1 cellular context compared by ENCODE assay signal in the genomic region with DNA sequence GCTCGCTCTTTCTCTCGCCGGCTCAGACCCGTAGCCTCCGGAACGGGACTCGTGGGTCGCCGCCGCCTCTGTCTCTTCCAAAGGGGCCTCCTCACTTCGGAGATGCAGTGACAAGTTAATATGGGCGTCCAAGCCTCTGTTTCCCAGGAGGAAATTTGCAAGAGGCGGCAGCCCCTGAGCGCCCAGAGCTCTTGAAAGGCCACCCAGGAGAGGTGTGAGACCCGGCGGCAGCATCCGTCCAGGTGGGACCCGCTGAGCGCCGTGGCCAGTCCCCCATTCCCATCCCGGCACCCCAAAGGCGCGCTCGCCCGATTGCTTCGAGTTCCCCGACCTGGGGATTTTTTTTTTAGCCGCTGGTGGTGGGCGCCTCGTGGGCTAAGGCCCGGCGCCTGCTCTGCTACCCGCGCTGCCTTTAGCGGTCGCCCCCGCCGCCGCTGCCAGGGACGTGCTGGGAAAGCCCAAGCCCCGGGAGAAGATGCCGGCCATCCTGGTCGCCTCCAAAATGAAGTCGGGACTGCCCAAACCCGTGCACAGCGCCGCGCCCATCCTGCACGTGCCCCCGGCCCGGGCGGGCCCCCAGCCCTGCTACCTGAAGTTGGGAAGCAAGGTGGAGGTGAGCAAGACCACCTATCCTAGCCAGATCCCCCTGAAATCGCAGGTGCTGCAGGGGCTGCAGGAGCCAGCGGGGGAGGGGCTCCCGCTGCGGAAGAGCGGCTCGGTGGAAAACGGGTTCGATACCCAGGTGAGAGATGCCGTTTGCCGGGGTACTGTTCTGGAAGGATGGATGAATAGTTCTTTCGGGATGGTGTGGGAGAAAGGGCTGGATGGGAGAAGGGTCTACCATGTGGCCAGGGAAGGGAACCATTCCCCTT.
TF ChIP-seq lines count a peak whose summit lies in the region.

No MANE protein-coding gene starts in this region.

TF ChIP-seq in GM23338, 12 proteins besides CTCF, POLR2A, EP300 and RAD21 (continued from another document):
- TF ChIP-seq, protein P1, sequence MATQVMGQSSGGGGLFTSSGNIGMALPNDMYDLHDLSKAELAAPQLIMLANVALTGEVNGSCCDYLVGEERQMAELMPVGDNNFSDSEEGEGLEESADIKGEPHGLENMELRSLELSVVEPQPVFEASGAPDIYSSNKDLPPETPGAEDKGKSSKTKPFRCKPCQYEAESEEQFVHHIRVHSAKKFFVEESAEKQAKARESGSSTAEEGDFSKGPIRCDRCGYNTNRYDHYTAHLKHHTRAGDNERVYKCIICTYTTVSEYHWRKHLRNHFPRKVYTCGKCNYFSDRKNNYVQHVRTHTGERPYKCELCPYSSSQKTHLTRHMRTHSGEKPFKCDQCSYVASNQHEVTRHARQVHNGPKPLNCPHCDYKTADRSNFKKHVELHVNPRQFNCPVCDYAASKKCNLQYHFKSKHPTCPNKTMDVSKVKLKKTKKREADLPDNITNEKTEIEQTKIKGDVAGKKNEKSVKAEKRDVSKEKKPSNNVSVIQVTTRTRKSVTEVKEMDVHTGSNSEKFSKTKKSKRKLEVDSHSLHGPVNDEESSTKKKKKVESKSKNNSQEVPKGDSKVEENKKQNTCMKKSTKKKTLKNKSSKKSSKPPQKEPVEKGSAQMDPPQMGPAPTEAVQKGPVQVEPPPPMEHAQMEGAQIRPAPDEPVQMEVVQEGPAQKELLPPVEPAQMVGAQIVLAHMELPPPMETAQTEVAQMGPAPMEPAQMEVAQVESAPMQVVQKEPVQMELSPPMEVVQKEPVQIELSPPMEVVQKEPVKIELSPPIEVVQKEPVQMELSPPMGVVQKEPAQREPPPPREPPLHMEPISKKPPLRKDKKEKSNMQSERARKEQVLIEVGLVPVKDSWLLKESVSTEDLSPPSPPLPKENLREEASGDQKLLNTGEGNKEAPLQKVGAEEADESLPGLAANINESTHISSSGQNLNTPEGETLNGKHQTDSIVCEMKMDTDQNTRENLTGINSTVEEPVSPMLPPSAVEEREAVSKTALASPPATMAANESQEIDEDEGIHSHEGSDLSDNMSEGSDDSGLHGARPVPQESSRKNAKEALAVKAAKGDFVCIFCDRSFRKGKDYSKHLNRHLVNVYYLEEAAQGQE (IDR thresholded peaks at IDR 0.05; ENCODE audit: unreplicated experiment), result no peak
- TF ChIP-seq EZH2phosphoT487 (IDR thresholded peaks at IDR 0.05; ENCODE audit: unreplicated experiment) (peak; percentile 52), STAT1 (IDR thresholded peaks at IDR 0.05; ENCODE audit: unreplicated experiment) (no peak), JUNB (IDR thresholded peaks at IDR 0.05; ENCODE audit: unreplicated experiment) (no peak), POLR2AphosphoS5 (IDR thresholded peaks at IDR 0.05; ENCODE audit: low read depth) (no peak), EZH2 (IDR thresholded peaks at IDR 0.05; ENCODE audit: low read depth, unreplicated experiment) (peak; percentile 77), ZNF331 (CRISPR knock-in tag; IDR thresholded peaks at IDR 0.05; ENCODE audit: low read depth) (no peak)
- TF ChIP-seq, protein P2, sequence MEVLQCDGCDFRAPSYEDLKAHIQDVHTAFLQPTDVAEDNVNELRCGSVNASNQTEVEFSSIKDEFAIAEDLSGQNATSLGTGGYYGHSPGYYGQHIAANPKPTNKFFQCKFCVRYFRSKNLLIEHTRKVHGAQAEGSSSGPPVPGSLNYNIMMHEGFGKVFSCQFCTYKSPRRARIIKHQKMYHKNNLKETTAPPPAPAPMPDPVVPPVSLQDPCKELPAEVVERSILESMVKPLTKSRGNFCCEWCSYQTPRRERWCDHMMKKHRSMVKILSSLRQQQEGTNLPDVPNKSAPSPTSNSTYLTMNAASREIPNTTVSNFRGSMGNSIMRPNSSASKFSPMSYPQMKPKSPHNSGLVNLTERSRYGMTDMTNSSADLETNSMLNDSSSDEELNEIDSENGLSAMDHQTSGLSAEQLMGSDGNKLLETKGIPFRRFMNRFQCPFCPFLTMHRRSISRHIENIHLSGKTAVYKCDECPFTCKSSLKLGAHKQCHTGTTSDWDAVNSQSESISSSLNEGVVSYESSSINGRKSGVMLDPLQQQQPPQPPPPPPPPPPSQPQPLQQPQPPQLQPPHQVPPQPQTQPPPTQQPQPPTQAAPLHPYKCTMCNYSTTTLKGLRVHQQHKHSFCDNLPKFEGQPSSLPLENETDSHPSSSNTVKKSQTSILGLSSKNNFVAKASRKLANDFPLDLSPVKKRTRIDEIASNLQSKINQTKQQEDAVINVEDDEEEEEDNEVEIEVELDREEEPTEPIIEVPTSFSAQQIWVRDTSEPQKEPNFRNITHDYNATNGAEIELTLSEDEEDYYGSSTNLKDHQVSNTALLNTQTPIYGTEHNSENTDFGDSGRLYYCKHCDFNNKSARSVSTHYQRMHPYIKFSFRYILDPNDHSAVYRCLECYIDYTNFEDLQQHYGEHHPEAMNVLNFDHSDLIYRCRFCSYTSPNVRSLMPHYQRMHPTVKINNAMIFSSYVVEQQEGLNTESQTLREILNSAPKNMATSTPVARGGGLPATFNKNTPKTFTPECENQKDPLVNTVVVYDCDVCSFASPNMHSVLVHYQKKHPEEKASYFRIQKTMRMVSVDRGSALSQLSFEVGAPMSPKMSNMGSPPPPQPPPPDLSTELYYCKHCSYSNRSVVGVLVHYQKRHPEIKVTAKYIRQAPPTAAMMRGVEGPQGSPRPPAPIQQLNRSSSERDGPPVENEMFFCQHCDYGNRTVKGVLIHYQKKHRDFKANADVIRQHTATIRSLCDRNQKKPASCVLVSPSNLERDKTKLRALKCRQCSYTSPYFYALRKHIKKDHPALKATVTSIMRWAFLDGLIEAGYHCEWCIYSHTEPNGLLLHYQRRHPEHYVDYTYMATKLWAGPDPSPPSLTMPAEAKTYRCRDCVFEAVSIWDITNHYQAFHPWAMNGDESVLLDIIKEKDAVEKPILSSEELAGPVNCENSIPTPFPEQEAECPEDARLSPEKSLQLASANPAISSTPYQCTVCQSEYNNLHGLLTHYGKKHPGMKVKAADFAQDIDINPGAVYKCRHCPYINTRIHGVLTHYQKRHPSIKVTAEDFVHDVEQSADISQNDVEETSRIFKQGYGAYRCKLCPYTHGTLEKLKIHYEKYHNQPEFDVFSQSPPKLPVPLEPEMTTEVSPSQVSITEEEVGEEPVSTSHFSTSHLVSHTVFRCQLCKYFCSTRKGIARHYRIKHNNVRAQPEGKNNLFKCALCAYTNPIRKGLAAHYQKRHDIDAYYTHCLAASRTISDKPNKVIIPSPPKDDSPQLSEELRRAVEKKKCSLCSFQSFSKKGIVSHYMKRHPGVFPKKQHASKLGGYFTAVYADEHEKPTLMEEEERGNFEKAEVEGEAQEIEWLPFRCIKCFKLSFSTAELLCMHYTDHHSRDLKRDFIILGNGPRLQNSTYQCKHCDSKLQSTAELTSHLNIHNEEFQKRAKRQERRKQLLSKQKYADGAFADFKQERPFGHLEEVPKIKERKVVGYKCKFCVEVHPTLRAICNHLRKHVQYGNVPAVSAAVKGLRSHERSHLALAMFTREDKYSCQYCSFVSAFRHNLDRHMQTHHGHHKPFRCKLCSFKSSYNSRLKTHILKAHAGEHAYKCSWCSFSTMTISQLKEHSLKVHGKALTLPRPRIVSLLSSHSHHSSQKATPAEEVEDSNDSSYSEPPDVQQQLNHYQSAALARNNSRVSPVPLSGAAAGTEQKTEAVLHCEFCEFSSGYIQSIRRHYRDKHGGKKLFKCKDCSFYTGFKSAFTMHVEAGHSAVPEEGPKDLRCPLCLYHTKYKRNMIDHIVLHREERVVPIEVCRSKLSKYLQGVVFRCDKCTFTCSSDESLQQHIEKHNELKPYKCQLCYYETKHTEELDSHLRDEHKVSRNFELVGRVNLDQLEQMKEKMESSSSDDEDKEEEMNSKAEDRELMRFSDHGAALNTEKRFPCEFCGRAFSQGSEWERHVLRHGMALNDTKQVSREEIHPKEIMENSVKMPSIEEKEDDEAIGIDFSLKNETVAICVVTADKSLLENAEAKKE (CRISPR knock-in tag; IDR thresholded peaks at IDR 0.05), result no peak
